In genomic region chr16:75462804-75463203, GRCh38 we compare ENCODE assay signal across 8 cellular contexts. TPM values are rescaled to one million over a fixed set of nuclear protein-coding genes. Genes with fewer than 3 reads are reported as not detected.
DNase-seq lines count a peak whose midpoint lies in the region; ATAC-seq and TF ChIP-seq lines count a peak whose summit lies in the region.

No MANE protein-coding gene starts in this region.

- H3T11ph ChIP-seq in H9 (ENCODE audit: low read length) = no peak overlapping the region

- H3K4me3 Mint-ChIP-seq in Caco-2 (ENCODE audit: unreplicated experiment) (peak overlapping the region; percentile 84), H9 (peak overlapping the region; percentile 93 to 99), WTC11 (peak overlapping the region; percentile 89)

- peaks cover 25% of the 10 kb centered on the region; the same call in 1 of the 2 replicates for H3K79me2 ChIP-seq in H9 (ENCODE audit: insufficient read depth, low read length)

- no CpG with 5 or more reads among the region's 2 CpGs for WGBS in H9 (ENCODE audit: extremely low coverage, insufficient read length, low lambda C conversion rate)

- BruUV-seq in Caco-2 (replicated peaks; lab: Mats Ljungman, UMichigan) = no TSS peak

- H3K4me1 Mint-ChIP-seq in Caco-2 (ENCODE audit: low read depth, unreplicated experiment) = peaks cover 12% of the 10 kb centered on the region
- H3K4me1 Mint-ChIP-seq in H9 = peaks cover 33 to 48% of the 10 kb centered on the region in 2 experiments
- H3K4me1 Mint-ChIP-seq in WTC11 = peaks cover 42% of the 10 kb centered on the region

- no peak overlapping the region for H3K4me2 ChIP-seq in H9 (ENCODE audit: insufficient read depth, insufficient read length, low read length)

- H2AFZ ChIP-seq in H9 (ENCODE audit: low read length) = no peak overlapping the region

- no peaks in the 10 kb centered on the region for H3K27me3 Mint-ChIP-seq in Caco-2 (ENCODE audit: insufficient read depth, unreplicated experiment)
- H3K27me3 Mint-ChIP-seq in H9 (ENCODE audit: low read depth) = peaks cover 2% of the 10 kb centered on the region
- no peaks in the 10 kb centered on the region for H3K27me3 Mint-ChIP-seq in WTC11 (ENCODE audit: low read depth)

- H3K18ac ChIP-seq in H9 (ENCODE audit: insufficient read length, low read depth, low read length) = no peak overlapping the region

- H3K56ac ChIP-seq in H9 (ENCODE audit: insufficient read length, low read depth, low read length) = no peak overlapping the region

- H4K91ac ChIP-seq in H9 (ENCODE audit: insufficient read length, low read depth, low read length) = no peak overlapping the region

- H3K4me1 ChIP-seq in Caco-2 (peaks cover 5% of the 10 kb centered on the region), H9 (ENCODE audit: insufficient read depth, low read length) (no peaks in the 10 kb centered on the region; the same call in 1 of the 2 replicates), lower lobe of right lung (peaks cover 18% of the 10 kb centered on the region)

- no peaks in the 10 kb centered on the region for H3K9me3 Mint-ChIP-seq in Caco-2 (ENCODE audit: unreplicated experiment)
- no peaks in the 10 kb centered on the region for H3K9me3 Mint-ChIP-seq in H9
- H3K9me3 Mint-ChIP-seq in WTC11 = no peaks in the 10 kb centered on the region

- no peak for TF ChIP-seq CTCF in Caco-2 (IDR thresholded peaks at IDR 0.05; ENCODE audit: insufficient read depth in 1 of 2, low read depth in 1 of 2, low read length in 1 of 2, severe bottlenecking in 1 of 2, unreplicated experiment in 1 of 2)
- TF ChIP-seq CTCF in H9 (conservative IDR thresholded peaks at IDR 0.05) = no peak
- no peak for TF ChIP-seq CTCF in WTC11 (IDR thresholded peaks at IDR 0.05)
- no peak for TF ChIP-seq CTCF in lower lobe of right lung (IDR thresholded peaks at IDR 0.05)
- TF ChIP-seq CTCF in RWPE1 (conservative IDR thresholded peaks at IDR 0.05; ENCODE audit: low read depth) = no peak

- H3K4me3 ChIP-seq in Caco-2 (ENCODE audit: low read depth, low read length) = peak overlapping the region; percentile 14; the same call in 1 of the 2 replicates
- H3K4me3 ChIP-seq in lower lobe of right lung = peak overlapping the region; percentile 99

- no peak overlapping the region for H3K14ac ChIP-seq in H9 (ENCODE audit: insufficient read depth, low read length)

- H3K27me3 ChIP-seq in Caco-2 (replicated peaks; ENCODE audit: control insufficient read depth, insufficient read depth, low read length) = no peaks in the 10 kb centered on the region
- no peaks in the 10 kb centered on the region for H3K27me3 ChIP-seq in H9 (ENCODE audit: insufficient read depth, low read length)
- no peaks in the 10 kb centered on the region for H3K27me3 ChIP-seq in lower lobe of right lung (ENCODE audit: low read depth)

- peaks cover 3% of the 10 kb centered on the region for H3K23me2 ChIP-seq in H9 (ENCODE audit: insufficient read length, low read depth, low read length, poor library complexity, severe bottlenecking)

- intact Hi-C loops in Caco-2 (cut with micrococcal nuclease; ENCODE audit: unreplicated experiment) (no loop called here), lower lobe of right lung (cut with DNase I) (no loop called here)

- H3K27ac ChIP-seq in H9 (ENCODE audit: insufficient read length, low read depth, low read length) = no peak overlapping the region
- H3K27ac ChIP-seq in lower lobe of right lung = no peak overlapping the region
- no peak overlapping the region for H3K27ac ChIP-seq in RWPE1

- no peak overlapping the region for H3K9ac ChIP-seq in H9 (ENCODE audit: extremely low read depth, insufficient read length, low read length)

- no peak overlapping the region for H4K8ac ChIP-seq in H9 (replicated peaks; ENCODE audit: insufficient read length, low read depth, low read length)

- DNase-seq in Caco-2 = no peak
- no peak for DNase-seq in H9
- no peak for DNase-seq in WTC11 (ENCODE audit: low spot score)
- no peak for DNase-seq in lower lobe of right lung
- no peak for DNase-seq in SHP77 (lab: John Stamatoyannopoulos, UW)
- no peak for DNase-seq in RWPE1 (ENCODE audit: low spot score)
- no peak for DNase-seq in germinal center (ENCODE audit: low spot score)
- DNase-seq in epidermal melanocyte (ENCODE audit: insufficient read length, low spot score) = no peak

- no peak overlapping the region for H3K4ac ChIP-seq in H9 (ENCODE audit: low read depth, low read length)

- H2BK12ac ChIP-seq in H9 (ENCODE audit: insufficient read length, low read depth, low read length) = no peak overlapping the region

- peaks cover 2% of the 10 kb centered on the region for H3K36me3 ChIP-seq in Caco-2 (ENCODE audit: control insufficient read depth, insufficient read depth, low read length)
- no peaks in the 10 kb centered on the region for H3K36me3 ChIP-seq in lower lobe of right lung

- no peak overlapping the region for H2BK20ac ChIP-seq in H9 (ENCODE audit: low read depth, low read length, poor library complexity, severe bottlenecking)

- no peak overlapping the region for H4K5ac ChIP-seq in H9 (ENCODE audit: insufficient read length, low read depth, low read length)

- no peaks in the 10 kb centered on the region for H3K9me3 ChIP-seq in Caco-2
- no peaks in the 10 kb centered on the region for H3K9me3 ChIP-seq in H9 (ENCODE audit: control insufficient read depth, low read depth, low read length)
- no peaks in the 10 kb centered on the region for H3K9me3 ChIP-seq in lower lobe of right lung

- CTCF ChIA-PET in Caco-2 (lab: Charles Lee) (interaction anchor here (2.5 kb wide), 1 partner anchor 29 kb away, joined by 15 read pairs; the partner anchor contains the start of gene CFDP1), WTC11 (lab: Charles Lee) (no interaction called here), RWPE1 (lab: Yijun Ruan, JAX) (no interaction called here)

- no peak overlapping the region for H3K23ac ChIP-seq in H9 (ENCODE audit: insufficient read length, low read depth, low read length)

- ATAC-seq in WTC11 (no peak), lower lobe of right lung (no peak)

- no peaks in the 10 kb centered on the region for H4K20me1 ChIP-seq in H9 (ENCODE audit: control insufficient read depth, insufficient read depth, insufficient read length)

- H2BK120ac ChIP-seq in H9 (ENCODE audit: low read depth, low read length, poor library complexity, severe bottlenecking) = no peak overlapping the region

- H3K36me3 Mint-ChIP-seq in Caco-2 (ENCODE audit: insufficient read depth, unreplicated experiment) = peaks cover 24% of the 10 kb centered on the region
- H3K36me3 Mint-ChIP-seq in H9 (ENCODE audit: insufficient read depth in 1 of 3, low read depth in 3 of 3) = peaks cover 4 to 17% (median 11%) of the 10 kb centered on the region in 3 experiments
- peaks cover 4% of the 10 kb centered on the region for H3K36me3 Mint-ChIP-seq in WTC11

- no peak overlapping the region for H2BK15ac ChIP-seq in H9 (ENCODE audit: low read depth, low read length)

- POLR2A ChIA-PET in Caco-2 (lab: Charles Lee) (no interaction called here), WTC11 (lab: Charles Lee) (no interaction called here), RWPE1 (lab: Yijun Ruan, JAX; ENCODE audit: low non-redundant PET) (no interaction called here)

- H2BK5ac ChIP-seq in H9 (ENCODE audit: insufficient read length, low read length) = no peak overlapping the region

- H3K79me1 ChIP-seq in H9 (ENCODE audit: insufficient read depth, low read depth, low read length, poor library complexity, severe bottlenecking) = no peaks in the 10 kb centered on the region

- no peak overlapping the region for H3K27ac Mint-ChIP-seq in Caco-2 (ENCODE audit: unreplicated experiment)
- no peak overlapping the region for H3K27ac Mint-ChIP-seq in H9
- H3K27ac Mint-ChIP-seq in WTC11 = peak overlapping the region; percentile 39; the same call in 1 of the 2 replicates

- no peak overlapping the region for H2AK5ac ChIP-seq in H9 (ENCODE audit: insufficient read length, low read length)

TF ChIP-seq in WTC11, 78 proteins besides CTCF, POLR2A, EP300 and RAD21 (continues in another document):
- TF ChIP-seq, protein P1, sequence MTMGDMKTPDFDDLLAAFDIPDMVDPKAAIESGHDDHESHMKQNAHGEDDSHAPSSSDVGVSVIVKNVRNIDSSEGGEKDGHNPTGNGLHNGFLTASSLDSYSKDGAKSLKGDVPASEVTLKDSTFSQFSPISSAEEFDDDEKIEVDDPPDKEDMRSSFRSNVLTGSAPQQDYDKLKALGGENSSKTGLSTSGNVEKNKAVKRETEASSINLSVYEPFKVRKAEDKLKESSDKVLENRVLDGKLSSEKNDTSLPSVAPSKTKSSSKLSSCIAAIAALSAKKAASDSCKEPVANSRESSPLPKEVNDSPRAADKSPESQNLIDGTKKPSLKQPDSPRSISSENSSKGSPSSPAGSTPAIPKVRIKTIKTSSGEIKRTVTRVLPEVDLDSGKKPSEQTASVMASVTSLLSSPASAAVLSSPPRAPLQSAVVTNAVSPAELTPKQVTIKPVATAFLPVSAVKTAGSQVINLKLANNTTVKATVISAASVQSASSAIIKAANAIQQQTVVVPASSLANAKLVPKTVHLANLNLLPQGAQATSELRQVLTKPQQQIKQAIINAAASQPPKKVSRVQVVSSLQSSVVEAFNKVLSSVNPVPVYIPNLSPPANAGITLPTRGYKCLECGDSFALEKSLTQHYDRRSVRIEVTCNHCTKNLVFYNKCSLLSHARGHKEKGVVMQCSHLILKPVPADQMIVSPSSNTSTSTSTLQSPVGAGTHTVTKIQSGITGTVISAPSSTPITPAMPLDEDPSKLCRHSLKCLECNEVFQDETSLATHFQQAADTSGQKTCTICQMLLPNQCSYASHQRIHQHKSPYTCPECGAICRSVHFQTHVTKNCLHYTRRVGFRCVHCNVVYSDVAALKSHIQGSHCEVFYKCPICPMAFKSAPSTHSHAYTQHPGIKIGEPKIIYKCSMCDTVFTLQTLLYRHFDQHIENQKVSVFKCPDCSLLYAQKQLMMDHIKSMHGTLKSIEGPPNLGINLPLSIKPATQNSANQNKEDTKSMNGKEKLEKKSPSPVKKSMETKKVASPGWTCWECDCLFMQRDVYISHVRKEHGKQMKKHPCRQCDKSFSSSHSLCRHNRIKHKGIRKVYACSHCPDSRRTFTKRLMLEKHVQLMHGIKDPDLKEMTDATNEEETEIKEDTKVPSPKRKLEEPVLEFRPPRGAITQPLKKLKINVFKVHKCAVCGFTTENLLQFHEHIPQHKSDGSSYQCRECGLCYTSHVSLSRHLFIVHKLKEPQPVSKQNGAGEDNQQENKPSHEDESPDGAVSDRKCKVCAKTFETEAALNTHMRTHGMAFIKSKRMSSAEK (CRISPR knock-in tag; IDR thresholded peaks at IDR 0.05; ENCODE audit: borderline replicate concordance) = no peak
- no peak for TF ChIP-seq ZNF219 (CRISPR knock-in tag; IDR thresholded peaks at IDR 0.05; ENCODE audit: borderline replicate concordance)

RNA-seq across cellular contexts. Expression of gene TMEM170A, which starts 1.7 kb away (rescaled TPM):
- total RNA-seq in Caco-2 (2022) (57.4 and 63.6 TPM in 2 replicates), H9 (2021) (43.4 and 46.8 TPM in 2 replicates), WTC11 (2021) (45.6 to 53.4 TPM (median 52.0 TPM) in 3 replicates), lower lobe of right lung (31.2 TPM)

RNA-seq across cellular contexts. Expression of gene CFDP1, which starts 29.5 kb away (rescaled TPM):
- total RNA-seq in Caco-2 (2022) (71.6 and 77.6 TPM in 2 replicates), H9 (2021) (89.1 and 89.2 TPM in 2 replicates), WTC11 (2021) (79.2 to 102 TPM (median 98.0 TPM) in 3 replicates), lower lobe of right lung (57.7 TPM)

RNA-seq across cellular contexts. Expression of gene CHST6, which starts 32.4 kb away (rescaled TPM):
- total RNA-seq in Caco-2 (2022) (1.1 and 1.3 TPM in 2 replicates), H9 (2021) (20.7 and 20.8 TPM in 2 replicates), WTC11 (2021) (20.2 to 23.2 TPM (median 23.1 TPM) in 3 replicates), lower lobe of right lung (2.5 TPM)
